Comparison of ENCODE assay signal across 15 cellular contexts in genomic region chr1:44650159-44650831, GRCh38. TPM values are rescaled to one million over a fixed set of nuclear protein-coding genes. Genes with fewer than 3 reads are reported as not detected.
DNase-seq lines count a peak whose midpoint lies in the region; ATAC-seq and TF ChIP-seq lines count a peak whose summit lies in the region.
"Had no signal": no experiment of that assay in that cellular context is flagged by ENCODE, and none has a peak within 500 bp of the region (broad histone marks: within the 10 kb centered on the region; RNA-seq: fewer than 3 reads in every experiment).

No MANE protein-coding gene starts in this region.

- CTCF ChIA-PET in RWPE1 (lab: Yijun Ruan, JAX), result interaction anchor here (0.6 kb wide), 1 partner anchor 14 kb away, joined by 3 read pairs; no protein-coding TSS in a partner anchor
- CTCF ChIA-PET in naive thymus-derived CD4-positive, alpha-beta T cell (lab: Charles Lee), result interaction anchor here (0.6 to 3.4 kb wide), 3 partner anchors 41 to 1161 kb away, joined by 3 to 65 read pairs (median 4); no protein-coding TSS in a partner anchor

- H3K27ac ChIP-seq in RWPE1, result peak overlapping the region; percentile 58; the same call in 1 of the 2 replicates
- peak overlapping the region; percentile 68 for H3K27ac ChIP-seq in rectal smooth muscle tissue (ENCODE audit: low read depth, low read length)
- H3K27ac ChIP-seq in naive thymus-derived CD4-positive, alpha-beta T cell (ENCODE audit: low read depth, low read length), result no peak overlapping the region
- H3K27ac ChIP-seq: upper lobe of right lung had no signal

- H3K36me3 ChIP-seq in rectal smooth muscle tissue (ENCODE audit: control insufficient read depth, insufficient read depth, low read length), result peaks cover 39% of the 10 kb centered on the region
- H3K36me3 ChIP-seq in naive thymus-derived CD4-positive, alpha-beta T cell (ENCODE audit: control insufficient read depth in 2 of 3, insufficient read depth in 3 of 3, low read length in 3 of 3), result peaks cover 0 to 67% (median 6%) of the 10 kb centered on the region in 3 experiments

- no peaks in the 10 kb centered on the region for H3K27me3 Mint-ChIP-seq in naive thymus-derived CD4-positive, alpha-beta T cell
- H3K27me3 Mint-ChIP-seq: activated CD8-positive, alpha-beta memory T cell treated with anti-CD3 and anti-CD28 coated beads, Interleukin-2, amount 10 ng/mL, durations not matched to agents 7 days and 5 days had no signal

- POLR2A ChIA-PET in RWPE1 (lab: Yijun Ruan, JAX; ENCODE audit: low non-redundant PET), result no interaction called here
- POLR2A ChIA-PET in naive thymus-derived CD4-positive, alpha-beta T cell (lab: Charles Lee), result no interaction called here

- intact Hi-C loops in naive thymus-derived CD4-positive, alpha-beta T cell (cut with micrococcal nuclease), result loop anchor here in 1 of 2 donors (5.0 kb wide), 1 partner anchor 433 kb away; no protein-coding TSS in a partner anchor

- H3K9me3 Mint-ChIP-seq in naive thymus-derived CD4-positive, alpha-beta T cell, result no peaks in the 10 kb centered on the region
- H3K9me3 Mint-ChIP-seq: activated naive CD4-positive, alpha-beta T cell treated with anti-CD3 and anti-CD28 coated beads for 36 hours; CD14-positive monocyte had no signal

- TF ChIP-seq CTCF in RWPE1 (conservative IDR thresholded peaks at IDR 0.05; ENCODE audit: low read depth), result no peak

- H3K4me3 Mint-ChIP-seq in naive thymus-derived CD4-positive, alpha-beta T cell, result no peak overlapping the region
- H3K4me3 Mint-ChIP-seq: activated CD8-positive, alpha-beta memory T cell treated with anti-CD3 and anti-CD28 coated beads, Interleukin-2, amount 10 ng/mL, durations not matched to agents 7 days and 5 days; activated naive CD4-positive, alpha-beta T cell treated with anti-CD3 and anti-CD28 coated beads for 36 hours; CD14-positive monocyte had no signal

- ATAC-seq in naive thymus-derived CD4-positive, alpha-beta T cell, result no peak
- ATAC-seq: activated CD8-positive, alpha-beta memory T cell treated with anti-CD3 and anti-CD28 coated beads, Interleukin-2, amount 10 ng/mL, durations not matched to agents 7 days and 5 days; PC-3; upper lobe of right lung had no signal

- H3K4me1 Mint-ChIP-seq in naive thymus-derived CD4-positive, alpha-beta T cell, result peaks cover 0 to 5% (median 0%) of the 10 kb centered on the region in 7 donors
- H3K4me1 Mint-ChIP-seq: activated CD8-positive, alpha-beta memory T cell treated with anti-CD3 and anti-CD28 coated beads, Interleukin-2, amount 10 ng/mL, durations not matched to agents 7 days and 5 days; CD14-positive monocyte had no signal

- H3K4me3 ChIP-seq in rectal smooth muscle tissue (ENCODE audit: low read length), result no peak overlapping the region
- H3K4me3 ChIP-seq in naive thymus-derived CD4-positive, alpha-beta T cell (ENCODE audit: low read length), result no peak overlapping the region
- H3K4me3 ChIP-seq: upper lobe of right lung had no signal

- peak overlapping the region in 1 of 9 donors; percentile 82 for H3K27ac Mint-ChIP-seq in naive thymus-derived CD4-positive, alpha-beta T cell
- H3K27ac Mint-ChIP-seq: activated CD8-positive, alpha-beta memory T cell treated with anti-CD3 and anti-CD28 coated beads, Interleukin-2, amount 10 ng/mL, durations not matched to agents 7 days and 5 days; activated naive CD4-positive, alpha-beta T cell treated with anti-CD3 and anti-CD28 coated beads for 36 hours had no signal

- no peaks in the 10 kb centered on the region for H3K27me3 ChIP-seq in rectal smooth muscle tissue (ENCODE audit: control insufficient read depth, insufficient read depth, low read length)
- H3K27me3 ChIP-seq in naive thymus-derived CD4-positive, alpha-beta T cell (ENCODE audit: control insufficient read depth in 2 of 2, insufficient read depth in 2 of 2, low read length in 2 of 2), result no peaks in the 10 kb centered on the region
- H3K27me3 ChIP-seq: upper lobe of right lung had no signal

- peaks cover 16% of the 10 kb centered on the region for H3K4me1 ChIP-seq in rectal smooth muscle tissue (ENCODE audit: control insufficient read depth, insufficient read depth, low read length)
- no peaks in the 10 kb centered on the region for H3K4me1 ChIP-seq in naive thymus-derived CD4-positive, alpha-beta T cell (ENCODE audit: control insufficient read depth in 2 of 2, insufficient read depth in 2 of 2, low read length in 2 of 2)
- H3K4me1 ChIP-seq: upper lobe of right lung had no signal

- DNase-seq in NCI-H146 treated with DMSO at 0.1 percent for 48 hours (lab: John Stamatoyannopoulos, UW; ENCODE audit: unreplicated experiment) (peak; percentile 4), RWPE1 (ENCODE audit: low spot score) (no peak), iPS-NIHi11 (ENCODE audit: low spot score) (peak; percentile 76), NOMO-1 (lab: John Stamatoyannopoulos, UW; ENCODE audit: unreplicated experiment in 2 of 2) (no peak), NCI-H446 treated with DMSO at 0.1 percent for 48 hours (lab: John Stamatoyannopoulos, UW) (no peak)
- no peak for DNase-seq in naive thymus-derived CD4-positive, alpha-beta T cell
- DNase-seq: activated CD8-positive, alpha-beta memory T cell treated with anti-CD3 and anti-CD28 coated beads, Interleukin-2, amount 10 ng/mL, durations not matched to agents 7 days and 5 days; activated naive CD4-positive, alpha-beta T cell treated with anti-CD3 and anti-CD28 coated beads for 36 hours; DND-41; NCI-H2171 treated with DMSO at 0.1 percent for 48 hours; PC-3; stimulated activated CD4-positive, alpha-beta T cell treated with anti-CD3 and anti-CD28 coated beads, Interleukin-4, amount 100 ng/mL, for 1 hour; upper lobe of right lung had no signal

- H3K9me3 ChIP-seq in naive thymus-derived CD4-positive, alpha-beta T cell (ENCODE audit: control insufficient read depth in 2 of 3, low read length in 3 of 3), result no peaks in the 10 kb centered on the region
- H3K9me3 ChIP-seq: upper lobe of right lung had no signal

- peaks cover 5 to 39% (median 7%) of the 10 kb centered on the region in 5 donors for H3K36me3 Mint-ChIP-seq in naive thymus-derived CD4-positive, alpha-beta T cell

- no peak overlapping the region for H3K9ac ChIP-seq in rectal smooth muscle tissue (ENCODE audit: low read length)

RNA-seq across cellular contexts. Expression of gene TMEM53, which starts 24.0 kb away (rescaled TPM):
- 1 to 10 TPM; 1.6 to 3.5 (median 1.9) TPM for total RNA-seq in naive thymus-derived CD4-positive, alpha-beta T cell
- 1 to 10 TPM; 2.9 to 3.5 TPM for polyA plus RNA-seq in naive thymus-derived CD4-positive, alpha-beta T cell

RNA-seq across cellular contexts. Expression of gene ARMH1, which starts 24.2 kb away (rescaled TPM):
- total RNA-seq in naive thymus-derived CD4-positive, alpha-beta T cell, result 100 to 1,000 TPM in 1 of 5 experiments, 10 to 100 TPM in 4; 65.8 to 205 (median 87.0) TPM
- polyA plus RNA-seq in naive thymus-derived CD4-positive, alpha-beta T cell, result 10 to 100 TPM; 32.8 to 41.0 TPM

Comparison
In these comparisons a context has a peak if more than half of its experiments do, and no peak if none do; other contexts are left out.
1. DNase-seq: peak in NCI-H146 treated with DMSO at 0.1 percent for 48 hours (single experiment) and iPS-NIHi11 (single experiment); none in RWPE1 (single experiment), NOMO-1 (0 of 2), naive thymus-derived CD4-positive, alpha-beta T cell (0 of 9) and NCI-H446 treated with DMSO at 0.1 percent for 48 hours (single experiment).